In genomic region chr1:167022384-167022783, GRCh38 we compare ENCODE assay signal across 28 cellular contexts. TPM values are rescaled to one million over a fixed set of nuclear protein-coding genes. Genes with fewer than 3 reads are reported as not detected.
A peak's percentile ranks its signal among the peaks of the same experiment; 100 is the strongest.
DNase-seq lines count a peak whose midpoint lies in the region; ATAC-seq, FAIRE-seq and TF ChIP-seq lines count a peak whose summit lies in the region.
"Had no signal": no experiment of that assay in that cellular context is flagged by ENCODE, and none has a peak within 500 bp of the region (broad histone marks: within the 10 kb centered on the region; RNA-seq: fewer than 3 reads in every experiment).

No MANE protein-coding gene starts in this region.

- H4K20me1 ChIP-seq in HepG2 (ENCODE audit: insufficient read depth, low read length), result no peaks in the 10 kb centered on the region

- no peak overlapping the region for H2AFZ ChIP-seq in HepG2 (ENCODE audit: low read length)

- WGBS in HepG2 (ENCODE audit: low lambda C conversion rate), result 3% methylated on average over 1 of the region's 1 CpG

- no peak for TF ChIP-seq CTCF in D721Med (IDR thresholded peaks at IDR 0.05; ENCODE audit: insufficient read depth, missing control alignments)
- no peak for TF ChIP-seq CTCF in HepG2 (CRISPR knock-in tag; IDR thresholded peaks at IDR 0.05)

- FAIRE-seq in D721Med (lab: Jason Lieb, UNC) (peak; percentile 88), GM19239 (lab: Jason Lieb, UNC) (peak; percentile 57), HepG2 (lab: Jason Lieb, UNC) (no peak)
- FAIRE-seq: A549, K562 had no signal

- ATAC-seq in HG02610 (IDR thresholded peaks at IDR 0.05; ENCODE audit: unreplicated experiment) (peak; percentile 80), HG03159 (IDR thresholded peaks at IDR 0.05; ENCODE audit: unreplicated experiment) (peak; percentile 97), HepG2 (no peak)
- ATAC-seq: A549, K562, left lung, natural killer cell had no signal

- POLR2A ChIA-PET in HepG2 (lab: Yijun Ruan, JAX), result no interaction called here

- no peaks in the 10 kb centered on the region for H3K27me3 ChIP-seq in HepG2 (ENCODE audit: control insufficient read depth in 1 of 2, insufficient read depth in 2 of 2, low read length in 2 of 2)
- H3K27me3 ChIP-seq: ascending aorta, BE2C, right atrium auricular region, transverse colon had no signal

- H3K27ac ChIP-seq in HepG2 (ENCODE audit: extremely low read length, insufficient read depth, low read length), result no peak overlapping the region
- H3K27ac ChIP-seq: A549, ascending aorta, left lung, right atrium auricular region, spleen, transverse colon had no signal

- TF ChIP-seq POLR2A in HepG2 (IDR thresholded peaks at IDR 0.05; ENCODE audit: insufficient read depth in 1 of 2, low read depth in 2 of 2, low read length in 2 of 2), result no peak

- no peak for TF ChIP-seq RAD21 in HepG2 (CRISPR knock-in tag; IDR thresholded peaks at IDR 0.05)

- in situ Hi-C loops in HepG2 (cut with HindIII; ENCODE audit: extremely low pct_ligation_motif_present, low pct_unique_long_range_greater_than_20kb), result no loop called here

- H3K79me2 ChIP-seq in HepG2 (ENCODE audit: insufficient read depth, low read length), result no peaks in the 10 kb centered on the region

- H3K36me3 ChIP-seq in HepG2 (replicated peaks in 1 of 2; ENCODE audit: control insufficient read depth in 1 of 2, insufficient read depth in 2 of 2, low read length in 2 of 2), result no peaks in the 10 kb centered on the region
- H3K36me3 ChIP-seq: ascending aorta, BE2C, left lung, right atrium auricular region, spleen, transverse colon had no signal

- no peak for TF ChIP-seq EP300 in HepG2 (IDR thresholded peaks at IDR 0.05; ENCODE audit: low read depth in 2 of 2, low read length in 2 of 2)
- no peak for TF ChIP-seq EP300 in HepG2 (CRISPR knock-in tag; IDR thresholded peaks at IDR 0.05; ENCODE audit: borderline replicate concordance)

- no peaks in the 10 kb centered on the region for H3K4me1 ChIP-seq in HepG2 (ENCODE audit: insufficient read depth, low read length)
- H3K4me1 ChIP-seq: A549, ascending aorta, BE2C, left lung, right atrium auricular region, spleen, transverse colon had no signal

- no peak overlapping the region for H3K9ac ChIP-seq in HepG2 (ENCODE audit: insufficient read depth, low read depth, low read length)
- H3K9ac ChIP-seq: SK-N-SH had no signal

- no peak overlapping the region for H3K4me3 ChIP-seq in HepG2 (replicated peaks in 1 of 3; ENCODE audit: insufficient read depth in 1 of 3, low read depth in 2 of 3, low read length in 3 of 3)
- H3K4me3 ChIP-seq: A549, ascending aorta, K562, left lung, right atrium auricular region, spleen, transverse colon had no signal

- no TSS peak for BruUV-seq in HepG2 (replicated peaks; lab: Mats Ljungman, UMichigan)

- H3K4me2 ChIP-seq in HepG2 (ENCODE audit: low read depth, low read length), result no peak overlapping the region
- H3K4me2 ChIP-seq: A549, SK-N-SH had no signal

- no peak for DNase-seq in D721Med (ENCODE audit: insufficient read length, low spot score)
- DNase-seq in GM19239 (ENCODE audit: insufficient read length, low spot score), result no peak
- no peak for DNase-seq in HepG2 (ENCODE audit: low spot score)
- no peak for DNase-seq in DMS 273 treated with DMSO at 0.1 percent for 48 hours (lab: John Stamatoyannopoulos, UW)
- DNase-seq in medulla oblongata (ENCODE audit: extremely low spot score), result no peak
- DNase-seq in stimulated activated CD4-positive, alpha-beta T cell treated with anti-CD3 and anti-CD28 coated beads, Interleukin-4, amount 100 ng/mL, for 4 hours, result no peak
- DNase-seq: activated CD4-positive, alpha-beta T cell treated with anti-CD3 and anti-CD28 coated beads, Interleukin-2, amount 10 ng/mL, durations not matched to agents 24 days and 14 days; BE2C; central memory CD4-positive, alpha-beta T cell; dermis blood vessel endothelial cell; DMS79 treated with DMSO at 0.1 percent for 48 hours; left lung; midbrain; natural killer cell; NCI-H1930; SK-N-SH; spleen; T-helper 2 cell; transverse colon had no signal

- intact Hi-C loops in HepG2 (cut with micrococcal nuclease; ENCODE audit: unreplicated experiment), result no loop called here

- CTCF ChIA-PET in HepG2 (lab: Yijun Ruan, JAX; ENCODE audit: low intra/inter-chr PET ratio, low total read pairs), result no interaction called here

- H3K9me3 ChIP-seq in HepG2 (ENCODE audit: low read length), result no peaks in the 10 kb centered on the region
- H3K9me3 ChIP-seq: A549, ascending aorta, BE2C, left lung, right atrium auricular region, SK-N-SH, spleen, transverse colon had no signal

TF ChIP-seq in HepG2, 621 proteins besides CTCF, POLR2A, EP300 and RAD21 (continues in another document):
- TF ChIP-seq MTA3 (CRISPR knock-in tag; IDR thresholded peaks at IDR 0.05), result no peak
- TF ChIP-seq, protein P1, sequence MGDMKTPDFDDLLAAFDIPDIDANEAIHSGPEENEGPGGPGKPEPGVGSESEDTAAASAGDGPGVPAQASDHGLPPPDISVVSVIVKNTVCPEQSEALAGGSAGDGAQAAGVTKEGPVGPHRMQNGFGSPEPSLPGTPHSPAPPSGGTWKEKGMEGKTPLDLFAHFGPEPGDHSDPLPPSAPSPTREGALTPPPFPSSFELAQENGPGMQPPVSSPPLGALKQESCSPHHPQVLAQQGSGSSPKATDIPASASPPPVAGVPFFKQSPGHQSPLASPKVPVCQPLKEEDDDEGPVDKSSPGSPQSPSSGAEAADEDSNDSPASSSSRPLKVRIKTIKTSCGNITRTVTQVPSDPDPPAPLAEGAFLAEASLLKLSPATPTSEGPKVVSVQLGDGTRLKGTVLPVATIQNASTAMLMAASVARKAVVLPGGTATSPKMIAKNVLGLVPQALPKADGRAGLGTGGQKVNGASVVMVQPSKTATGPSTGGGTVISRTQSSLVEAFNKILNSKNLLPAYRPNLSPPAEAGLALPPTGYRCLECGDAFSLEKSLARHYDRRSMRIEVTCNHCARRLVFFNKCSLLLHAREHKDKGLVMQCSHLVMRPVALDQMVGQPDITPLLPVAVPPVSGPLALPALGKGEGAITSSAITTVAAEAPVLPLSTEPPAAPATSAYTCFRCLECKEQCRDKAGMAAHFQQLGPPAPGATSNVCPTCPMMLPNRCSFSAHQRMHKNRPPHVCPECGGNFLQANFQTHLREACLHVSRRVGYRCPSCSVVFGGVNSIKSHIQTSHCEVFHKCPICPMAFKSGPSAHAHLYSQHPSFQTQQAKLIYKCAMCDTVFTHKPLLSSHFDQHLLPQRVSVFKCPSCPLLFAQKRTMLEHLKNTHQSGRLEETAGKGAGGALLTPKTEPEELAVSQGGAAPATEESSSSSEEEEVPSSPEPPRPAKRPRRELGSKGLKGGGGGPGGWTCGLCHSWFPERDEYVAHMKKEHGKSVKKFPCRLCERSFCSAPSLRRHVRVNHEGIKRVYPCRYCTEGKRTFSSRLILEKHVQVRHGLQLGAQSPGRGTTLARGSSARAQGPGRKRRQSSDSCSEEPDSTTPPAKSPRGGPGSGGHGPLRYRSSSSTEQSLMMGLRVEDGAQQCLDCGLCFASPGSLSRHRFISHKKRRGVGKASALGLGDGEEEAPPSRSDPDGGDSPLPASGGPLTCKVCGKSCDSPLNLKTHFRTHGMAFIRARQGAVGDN (CRISPR knock-in tag; IDR thresholded peaks at IDR 0.05), result no peak

RNA-seq across cellular contexts. Expression of gene MAEL, which starts 33.3 kb away (rescaled TPM):
- total RNA-seq in HepG2 (2016; rRNA removed; fragmentation: Illumina TruSeq; extraction: Trizol), result not detected in 2 replicates
- not detected in 2 replicates for total RNA-seq in HepG2 (2016; cell fraction: cytosol; rRNA removed; fragmentation: Illumina TruSeq; extraction: Trizol; ENCODE audit: low read depth)
- not detected in 2 replicates for total RNA-seq in HepG2 (2016; cell fraction: insoluble cytoplasmic fraction; rRNA removed; fragmentation: Illumina TruSeq; extraction: Trizol)
- not detected in 2 replicates for total RNA-seq in HepG2 (2016; cell fraction: membrane; rRNA removed; fragmentation: Illumina TruSeq; extraction: Trizol)
- total RNA-seq in HepG2 (2016; cell fraction: nucleus; rRNA removed; fragmentation: Illumina TruSeq; extraction: Trizol), result not detected in 2 replicates
- not detected in 2 replicates for polyA plus RNA-seq in HepG2 (2011; rRNA removed)
- not detected in 2 replicates for polyA plus RNA-seq in HepG2 (2011; cell fraction: cytosol; rRNA removed)
- not detected in 2 replicates for polyA plus RNA-seq in HepG2 (2011; cell fraction: nucleus; rRNA removed)
- polyA plus RNA-seq in HepG2 (2012), result not detected in 2 replicates
- polyA plus RNA-seq in HepG2 (2016; cell fraction: cytosol; fragmentation: Illumina TruSeq; extraction: Trizol; ENCODE audit: low read depth), result not detected in 2 replicates
- not detected in 2 replicates for polyA plus RNA-seq in HepG2 (2016; cell fraction: insoluble cytoplasmic fraction; fragmentation: Illumina TruSeq; extraction: Trizol; ENCODE audit: low read depth)
- not detected in 2 replicates for polyA plus RNA-seq in HepG2 (2016; cell fraction: membrane; fragmentation: Illumina TruSeq; extraction: Trizol; ENCODE audit: low read depth)
- polyA plus RNA-seq in HepG2 (2016; cell fraction: nucleus; fragmentation: Illumina TruSeq; extraction: Trizol; ENCODE audit: insufficient read depth, low read depth), result not detected in 2 replicates
- not detected in 2 replicates for polyA minus RNA-seq in HepG2 (2011; rRNA and poly(A)+ RNA removed; ENCODE audit: low replicate concordance)
- polyA minus RNA-seq in HepG2 (2011; cell fraction: cytosol; rRNA and poly(A)+ RNA removed), result not detected in 2 replicates
- not detected in 2 replicates for polyA minus RNA-seq in HepG2 (2011; cell fraction: nucleus; rRNA and poly(A)+ RNA removed)
- total RNA-seq: activated CD4-positive, alpha-beta T cell treated with anti-CD3 and anti-CD28 coated beads, Interleukin-2, amount 10 ng/mL, durations not matched to agents 24 days and 14 days; activated T-helper 2 cell treated with anti-CD3 and anti-CD28 coated beads, Interferon-gamma antibody, Interleukin-2, Interleukin-4, amounts not matched to agents 10 μg/mL and 5 μg/mL and 100 μg/mL, durations not matched to agents 14 hours and 24 hours and 36 hours; ascending aorta; dermis blood vessel endothelial cell; H4; left lung; osteocyte; spleen; transverse colon had no signal
- polyA plus RNA-seq: A549, SK-N-SH had no signal

RNA-seq across cellular contexts. Expression of gene ILDR2, which starts 47.0 kb away (rescaled TPM):
- 0.04 and 0.17 TPM in 2 replicates for total RNA-seq in HepG2 (2016; rRNA removed; fragmentation: Illumina TruSeq; extraction: Trizol)
- not detected in 2 replicates for total RNA-seq in HepG2 (2016; cell fraction: cytosol; rRNA removed; fragmentation: Illumina TruSeq; extraction: Trizol; ENCODE audit: low read depth)
- 0.10 and 0.13 TPM in 2 replicates for total RNA-seq in HepG2 (2016; cell fraction: insoluble cytoplasmic fraction; rRNA removed; fragmentation: Illumina TruSeq; extraction: Trizol)
- total RNA-seq in HepG2 (2016; cell fraction: membrane; rRNA removed; fragmentation: Illumina TruSeq; extraction: Trizol), result 0.14 and 0.19 TPM in 2 replicates
- total RNA-seq in HepG2 (2016; cell fraction: nucleus; rRNA removed; fragmentation: Illumina TruSeq; extraction: Trizol), result 0.09 and 0.13 TPM in 2 replicates
- polyA plus RNA-seq in HepG2 (2011; rRNA removed), result 0.10 TPM in 1 of 2 replicates, not detected in the other
- polyA plus RNA-seq in HepG2 (2011; cell fraction: cytosol; rRNA removed), result under 0.01 and 0.01 TPM in 2 replicates
- not detected in 2 replicates for polyA plus RNA-seq in HepG2 (2011; cell fraction: nucleus; rRNA removed)
- not detected in 2 replicates for polyA plus RNA-seq in HepG2 (2012)
- polyA plus RNA-seq in HepG2 (2016; cell fraction: cytosol; fragmentation: Illumina TruSeq; extraction: Trizol; ENCODE audit: low read depth), result 0.07 and 0.08 TPM in 2 replicates
- polyA plus RNA-seq in HepG2 (2016; cell fraction: insoluble cytoplasmic fraction; fragmentation: Illumina TruSeq; extraction: Trizol; ENCODE audit: low read depth), result 0.08 TPM in 1 of 2 replicates, not detected in the other
- polyA plus RNA-seq in HepG2 (2016; cell fraction: membrane; fragmentation: Illumina TruSeq; extraction: Trizol; ENCODE audit: low read depth), result 0.07 and 0.10 TPM in 2 replicates
- 0.07 and 0.27 TPM in 2 replicates for polyA plus RNA-seq in HepG2 (2016; cell fraction: nucleus; fragmentation: Illumina TruSeq; extraction: Trizol; ENCODE audit: insufficient read depth, low read depth)
- polyA minus RNA-seq in HepG2 (2011; rRNA and poly(A)+ RNA removed; ENCODE audit: low replicate concordance), result not detected in 2 replicates
- polyA minus RNA-seq in HepG2 (2011; cell fraction: cytosol; rRNA and poly(A)+ RNA removed), result not detected in 2 replicates
- under 0.01 TPM in 1 of 2 replicates, not detected in the other for polyA minus RNA-seq in HepG2 (2011; cell fraction: nucleus; rRNA and poly(A)+ RNA removed)
- total RNA-seq: ascending aorta had no signal
